In genomic region chr3:76765526-76765925, GRCh38 we compare ENCODE assay signal across 10 cellular contexts.
"Had no signal": no experiment of that assay in that cellular context is flagged by ENCODE, and none has a peak within 500 bp of the region (broad histone marks: within the 10 kb centered on the region; RNA-seq: fewer than 3 reads in every experiment).

No MANE protein-coding gene starts in this region.

- H3K4me3 ChIP-seq: right atrium auricular region, skin epidermis, stomach had no signal

- H3K9me3 ChIP-seq: right atrium auricular region, stomach had no signal

- H3K4me3 Mint-ChIP-seq: activated B cell treated with CpG ODN at 0.5 μM for 24 hours; activated CD4-positive, alpha-beta T cell treated with anti-CD3 and anti-CD28 coated beads, Interleukin-2, amount 10 ng/mL, durations not matched to agents 7 days and 5 days; activated naive CD4-positive, alpha-beta T cell treated with anti-CD3 and anti-CD28 coated beads for 36 hours; activated T-helper 17 cell treated with anti-CD3 and anti-CD28 coated beads, Interleukin-2, amount 50 U/mL, for 72 hours had no signal

- ATAC-seq: activated T-helper 17 cell treated with anti-CD3 and anti-CD28 coated beads, Interleukin-2, amount 50 U/mL, for 72 hours had no signal

- H3K27me3 ChIP-seq: right atrium auricular region, stomach had no signal

- H3K4me1 ChIP-seq: right atrium auricular region, stomach had no signal

- H3K27ac Mint-ChIP-seq: activated B cell treated with CpG ODN at 0.5 μM for 24 hours; activated CD4-positive, alpha-beta T cell treated with anti-CD3 and anti-CD28 coated beads, Interleukin-2, amount 10 ng/mL, durations not matched to agents 7 days and 5 days; activated naive CD4-positive, alpha-beta T cell treated with anti-CD3 and anti-CD28 coated beads for 36 hours; activated T-helper 17 cell treated with anti-CD3 and anti-CD28 coated beads, Interleukin-2, amount 50 U/mL, for 72 hours had no signal

- H3K27me3 Mint-ChIP-seq: activated B cell treated with CpG ODN at 0.5 μM for 24 hours; activated CD4-positive, alpha-beta T cell treated with anti-CD3 and anti-CD28 coated beads, Interleukin-2, amount 10 ng/mL, durations not matched to agents 7 days and 5 days; activated T-helper 17 cell treated with anti-CD3 and anti-CD28 coated beads, Interleukin-2, amount 50 U/mL, for 72 hours had no signal

- H3K36me3 ChIP-seq: right atrium auricular region, stomach had no signal

- DNase-seq: activated B cell treated with CpG ODN at 0.5 μM for 24 hours; activated CD4-positive, alpha-beta T cell treated with anti-CD3 and anti-CD28 coated beads, Interleukin-2, amount 10 ng/mL, durations not matched to agents 7 days and 5 days; activated CD8-positive, alpha-beta memory T cell treated with anti-CD3 and anti-CD28 coated beads for 24 hours; activated naive CD4-positive, alpha-beta T cell treated with anti-CD3 and anti-CD28 coated beads for 36 hours; foreskin melanocyte; stimulated activated CD4-positive, alpha-beta T cell treated with anti-CD3 and anti-CD28 coated beads, Interleukin-4, amount 100 ng/mL, for 4 hours; stomach had no signal

- H3K4me1 Mint-ChIP-seq: activated B cell treated with CpG ODN at 0.5 μM for 24 hours; activated CD4-positive, alpha-beta T cell treated with anti-CD3 and anti-CD28 coated beads, Interleukin-2, amount 10 ng/mL, durations not matched to agents 7 days and 5 days; activated T-helper 17 cell treated with anti-CD3 and anti-CD28 coated beads, Interleukin-2, amount 50 U/mL, for 72 hours had no signal

- H3K27ac ChIP-seq: right atrium auricular region, skin epidermis, stomach had no signal
